In genomic region chr10:29435809-29436501, GRCh38 we compare ENCODE assay signal across 1 cellular context.
TF ChIP-seq lines count a peak whose summit lies in the region.

No MANE protein-coding gene starts in this region.

TF ChIP-seq in HepG2, 621 proteins besides CTCF, POLR2A, EP300 and RAD21 (continued from another document):
- TF ChIP-seq ZBTB44 (CRISPR knock-in tag; IDR thresholded peaks at IDR 0.05) = no peak
- peak; percentile 48 for TF ChIP-seq CEBPG (CRISPR knock-in tag; IDR thresholded peaks at IDR 0.05)
- 0 out of 2 replicates have a peak, but pooled peaks have one; percentile 25 for TF ChIP-seq MEF2D (CRISPR knock-in tag; IDR thresholded peaks at IDR 0.05)
- peak; percentile 38; the same call in 1 of the 2 replicates for TF ChIP-seq HMG20A (CRISPR knock-in tag; IDR thresholded peaks at IDR 0.05; ENCODE audit: borderline replicate concordance)
- peak; percentile 34; the same call in 1 of the 2 replicates for TF ChIP-seq SAP130 (CRISPR knock-in tag; IDR thresholded peaks at IDR 0.05; ENCODE audit: low read depth)
- TF ChIP-seq ASH2L (IDR thresholded peaks at IDR 0.05; ENCODE audit: insufficient read length, low read depth, low read length) = peak; percentile 41
- no peak for TF ChIP-seq KLF11 (CRISPR knock-in tag; IDR thresholded peaks at IDR 0.05)
- no peak for TF ChIP-seq SIN3A (IDR thresholded peaks at IDR 0.05; ENCODE audit: borderline replicate concordance, low read depth, low read length)
- TF ChIP-seq ZNF605 (CRISPR knock-in tag; IDR thresholded peaks at IDR 0.05) = no peak
- no peak for TF ChIP-seq GATAD1 (CRISPR knock-in tag; IDR thresholded peaks at IDR 0.05)
- no peak for TF ChIP-seq SOX6 (IDR thresholded peaks at IDR 0.05)
- TF ChIP-seq SOX6 (CRISPR knock-in tag; IDR thresholded peaks at IDR 0.05) = peak; percentile 60; the same call in 1 of the 2 replicates
- TF ChIP-seq ZNF432 (CRISPR knock-in tag; IDR thresholded peaks at IDR 0.05; ENCODE audit: borderline replicate concordance) = no peak
- TF ChIP-seq RCOR2 (CRISPR knock-in tag; IDR thresholded peaks at IDR 0.05) = peak; percentile 24; the same call in 1 of the 2 replicates
